Comparison of ENCODE assay signal across 9 cellular contexts in the genomic region with DNA sequence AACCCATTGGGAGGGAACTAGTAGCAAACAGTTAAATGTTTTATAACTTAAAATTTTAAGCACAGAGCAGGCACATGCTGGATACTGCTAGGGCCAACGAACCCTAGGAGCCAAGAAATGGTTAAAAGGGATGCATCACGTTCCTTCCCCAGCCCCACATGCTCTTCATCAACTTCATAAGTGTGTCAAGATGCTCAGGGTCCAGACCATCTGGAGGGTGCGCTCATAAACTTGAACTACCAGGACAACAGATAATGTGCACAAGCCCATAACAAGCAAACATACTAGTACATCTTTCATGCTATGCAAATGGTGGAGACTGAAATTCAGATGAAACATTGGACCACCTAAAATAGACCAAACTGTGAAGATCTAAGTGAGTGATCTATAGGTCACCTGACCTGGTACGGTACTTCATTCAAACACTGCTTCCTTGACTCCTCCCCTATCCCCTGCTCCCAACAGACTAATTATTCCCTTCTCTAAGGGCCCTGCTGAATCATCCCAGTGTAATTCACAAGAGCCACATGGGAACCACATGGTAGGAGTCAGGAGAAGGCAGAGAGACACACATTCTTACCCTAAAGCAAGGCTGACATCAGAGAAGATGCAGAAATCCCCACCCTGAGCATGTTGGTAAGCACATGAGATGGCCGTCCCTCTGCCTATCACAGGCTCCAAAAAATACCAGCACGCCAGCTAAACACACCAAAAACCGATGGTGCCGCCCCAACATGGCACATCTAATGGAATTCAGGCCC.
DNase-seq lines count a peak whose midpoint lies in the region; ATAC-seq and TF ChIP-seq lines count a peak whose summit lies in the region.
"Had no signal": no experiment of that assay in that cellular context is flagged by ENCODE, and none has a peak within 500 bp of the region (broad histone marks: within the 10 kb centered on the region; RNA-seq: fewer than 3 reads in every experiment).

No MANE protein-coding gene starts in this region.

- no peak for TF ChIP-seq CTCF in fibroblast of mammary gland (conservative IDR thresholded peaks at IDR 0.05; ENCODE audit: control insufficient read depth, insufficient read depth, low read depth, low read length)

- no peak for DNase-seq in activated CD8-positive, alpha-beta memory T cell treated with anti-CD3 and anti-CD28 coated beads, Interleukin-2, amount 10 ng/mL, durations not matched to agents 7 days and 5 days
- no peak for DNase-seq in activated CD8-positive, alpha-beta memory T cell treated with anti-CD3 and anti-CD28 coated beads, Interleukin-2, amount 50 U/mL, for 4 hours
- DNase-seq in T-helper 17 cell, result peak in 2 of 3 donors; percentile 42 to 55
- DNase-seq in fibroblast of mammary gland (ENCODE audit: low read depth), result peak; percentile 98
- peak; percentile 41 for DNase-seq in stimulated activated naive CD4-positive, alpha-beta T cell treated with Interleukin-2 at 50 U/mL for 16 hours (lab: John Stamatoyannopoulos, UW)
- no peak for DNase-seq in NCI-H345 (lab: John Stamatoyannopoulos, UW)
- DNase-seq: C1 segment of cervical spinal cord had no signal

- CTCF ChIA-PET in activated CD8-positive, alpha-beta memory T cell treated with anti-CD3 and anti-CD28 coated beads, Interleukin-2, amount 10 ng/mL, durations not matched to agents 7 days and 5 days (lab: Charles Lee), result interaction anchor here (0.8 to 14.7 kb wide), 18 partner anchors 8 to 327 kb away, joined by 3 to 108 read pairs (median 5); no protein-coding TSS in a partner anchor

- peak overlapping the region; percentile 29 for H3K4me3 Mint-ChIP-seq in activated CD8-positive, alpha-beta memory T cell treated with anti-CD3 and anti-CD28 coated beads, Interleukin-2, amount 10 ng/mL, durations not matched to agents 7 days and 5 days
- peak overlapping the region; percentile 92 for H3K4me3 Mint-ChIP-seq in T-helper 17 cell

- peak; percentile 20 for ATAC-seq in activated CD8-positive, alpha-beta memory T cell treated with anti-CD3 and anti-CD28 coated beads, Interleukin-2, amount 10 ng/mL, durations not matched to agents 7 days and 5 days
- ATAC-seq in T-helper 17 cell (peak; percentile 80), HG02840 (IDR thresholded peaks at IDR 0.05; ENCODE audit: low FRiP score, unreplicated experiment) (no peak), HG02938 (IDR thresholded peaks at IDR 0.05; ENCODE audit: unreplicated experiment) (no peak)

- H3K27ac Mint-ChIP-seq in activated CD8-positive, alpha-beta memory T cell treated with anti-CD3 and anti-CD28 coated beads, Interleukin-2, amount 10 ng/mL, durations not matched to agents 7 days and 5 days, result peak overlapping the region; percentile 87
- peak overlapping the region; percentile 100 for H3K27ac Mint-ChIP-seq in T-helper 17 cell

- H3K9me3 Mint-ChIP-seq in activated CD8-positive, alpha-beta memory T cell treated with anti-CD3 and anti-CD28 coated beads, Interleukin-2, amount 10 ng/mL, durations not matched to agents 7 days and 5 days (ENCODE audit: low read depth), result no peaks in the 10 kb centered on the region

- peaks cover 96% of the 10 kb centered on the region for H3K4me1 Mint-ChIP-seq in activated CD8-positive, alpha-beta memory T cell treated with anti-CD3 and anti-CD28 coated beads, Interleukin-2, amount 10 ng/mL, durations not matched to agents 7 days and 5 days
- H3K4me1 Mint-ChIP-seq in T-helper 17 cell, result peaks cover 83% of the 10 kb centered on the region

- no peaks in the 10 kb centered on the region for H3K27me3 Mint-ChIP-seq in activated CD8-positive, alpha-beta memory T cell treated with anti-CD3 and anti-CD28 coated beads, Interleukin-2, amount 10 ng/mL, durations not matched to agents 7 days and 5 days
- H3K27me3 Mint-ChIP-seq in T-helper 17 cell, result no peaks in the 10 kb centered on the region

- H3K9me3 ChIP-seq in T-helper 17 cell (ENCODE audit: control insufficient read depth, low read length, poor library complexity, severe bottlenecking), result no peaks in the 10 kb centered on the region

- H3K36me3 Mint-ChIP-seq in activated CD8-positive, alpha-beta memory T cell treated with anti-CD3 and anti-CD28 coated beads, Interleukin-2, amount 10 ng/mL, durations not matched to agents 7 days and 5 days, result peaks cover 70% of the 10 kb centered on the region
- peaks cover 30% of the 10 kb centered on the region for H3K36me3 Mint-ChIP-seq in T-helper 17 cell (ENCODE audit: low read depth)

- H3K4me3 ChIP-seq in fibroblast of mammary gland (ENCODE audit: control insufficient read depth, low read depth, low read length), result no peak overlapping the region

Comparison
In these comparisons a context has a peak if more than half of its experiments do, and no peak if none do; other contexts are left out.
1. ATAC-seq: peak in activated CD8-positive, alpha-beta memory T cell treated with anti-CD3 and anti-CD28 coated beads, Interleukin-2, amount 10 ng/mL, durations not matched to agents 7 days and 5 days (single experiment) and T-helper 17 cell (single experiment); none in HG02840 (single experiment) and HG02938 (single experiment).
2. DNase-seq: peak in T-helper 17 cell (2 of 3), fibroblast of mammary gland (single experiment) and stimulated activated naive CD4-positive, alpha-beta T cell treated with Interleukin-2 at 50 U/mL for 16 hours (single experiment); none in activated CD8-positive, alpha-beta memory T cell treated with anti-CD3 and anti-CD28 coated beads, Interleukin-2, amount 10 ng/mL, durations not matched to agents 7 days and 5 days (single experiment), activated CD8-positive, alpha-beta memory T cell treated with anti-CD3 and anti-CD28 coated beads, Interleukin-2, amount 50 U/mL, for 4 hours (single experiment) and NCI-H345 (single experiment).